Comparison of ENCODE assay signal across 9 cellular contexts in genomic region chr14:78005325-78005724, GRCh38.
DNase-seq lines count a peak whose midpoint lies in the region; ATAC-seq and TF ChIP-seq lines count a peak whose summit lies in the region.
"Had no signal": no experiment of that assay in that cellular context is flagged by ENCODE, and none has a peak within 500 bp of the region (broad histone marks: within the 10 kb centered on the region; RNA-seq: fewer than 3 reads in every experiment).

No MANE protein-coding gene starts in this region.

- no peak for TF ChIP-seq CTCF in coronary artery (IDR thresholded peaks at IDR 0.05)

- H3K36me3 ChIP-seq in H7 (replicated peaks; ENCODE audit: control insufficient read depth, insufficient read depth, low read length) = no peaks in the 10 kb centered on the region

- peak; percentile 23 for DNase-seq in NCI-H146 (lab: John Stamatoyannopoulos, UW)
- DNase-seq in fibroblast of gingiva (ENCODE audit: low read depth) = peak; percentile 39
- DNase-seq in coronary artery (ENCODE audit: low spot score) = no peak
- DNase-seq in H7 = no peak
- DNase-seq in DMS114 treated with DMSO at 0.1 percent for 48 hours (lab: John Stamatoyannopoulos, UW; ENCODE audit: unreplicated experiment) = no peak
- DNase-seq: naive thymus-derived CD8-positive, alpha-beta T cell had no signal

- ATAC-seq in GM18499 (IDR thresholded peaks at IDR 0.05; ENCODE audit: insufficient read depth, unreplicated experiment) (peak; percentile 93), GM21825 (IDR thresholded peaks at IDR 0.05; ENCODE audit: unreplicated experiment) (peak; percentile 86), HG03432 (IDR thresholded peaks at IDR 0.05; ENCODE audit: unreplicated experiment) (no peak)
- ATAC-seq: naive thymus-derived CD8-positive, alpha-beta T cell had no signal

- no peaks in the 10 kb centered on the region for H3K27me3 ChIP-seq in H7 (ENCODE audit: control insufficient read depth, insufficient read depth, low read length)

- H3K4me3 ChIP-seq in coronary artery = no peak overlapping the region
- no peak overlapping the region for H3K4me3 ChIP-seq in H7 (ENCODE audit: insufficient read depth, low read depth, low read length)

- no peak overlapping the region for H3K27ac ChIP-seq in coronary artery

Comparison
In these comparisons a context has a peak if more than half of its experiments do, and no peak if none do; other contexts are left out.
1. DNase-seq: peak in NCI-H146 (single experiment) and fibroblast of gingiva (single experiment); none in coronary artery (single experiment), H7 (single experiment) and DMS114 treated with DMSO at 0.1 percent for 48 hours (single experiment).